ENCODE assay signal across 31 cellular contexts in the genomic region with DNA sequence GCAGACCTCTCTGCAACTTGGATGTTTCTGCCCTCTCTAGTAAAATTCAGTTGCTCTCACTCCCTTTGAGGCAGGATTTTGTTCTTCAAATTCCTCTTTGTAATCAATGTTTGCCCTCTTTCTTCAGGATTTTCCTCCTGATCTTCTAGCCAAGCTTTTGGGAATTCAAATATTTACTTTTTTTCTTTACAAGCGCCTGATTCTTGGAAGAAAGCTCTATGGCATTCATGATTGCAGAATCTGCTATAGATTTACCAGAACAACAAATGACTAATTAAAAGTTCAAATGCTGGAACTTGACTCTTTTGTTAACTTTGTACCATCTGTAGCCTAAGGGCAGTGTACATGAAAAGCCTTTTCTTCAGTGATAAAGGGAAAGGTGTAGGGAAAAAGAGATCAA.
"Had no signal": no experiment of that assay in that cellular context is flagged by ENCODE, and none has a peak within 500 bp of the region (broad histone marks: within the 10 kb centered on the region; RNA-seq: fewer than 3 reads in every experiment).

No MANE protein-coding gene starts in this region.

- DNase-seq: activated CD4-positive, alpha-beta memory T cell treated with anti-CD3 and anti-CD28 coated beads, Interleukin-2, amount 10 ng/mL, durations not matched to agents 7 days and 5 days; activated CD4-positive, alpha-beta T cell treated with anti-CD3 and anti-CD28 coated beads for 36 hours; activated CD4-positive, alpha-beta T cell treated with anti-CD3 and anti-CD28 coated beads, Interleukin-2, amount 10 ng/mL, durations not matched to agents 24 days and 14 days; activated CD4-positive, CD25-positive, alpha-beta regulatory T cell; activated CD4-positive, CD25-positive, alpha-beta regulatory T cell treated with anti-CD3 and anti-CD28 coated beads, Interleukin-2, amount 50 U/mL, for 72 hours; activated effector memory CD4-positive, alpha-beta T cell treated with Interleukin-2 at 50 U/mL for 16 hours; activated gamma-delta T cell treated with Interleukin-2 at 50 U/mL for 16 hours; activated naive CD4-positive, alpha-beta T cell treated with anti-CD3 and anti-CD28 coated beads, Interleukin-2, amount 50 U/mL, for 16 hours; activated naive CD4-positive, alpha-beta T cell treated with Interleukin-2 at 50 U/mL for 16 hours; activated T-cell treated with anti-CD3 and anti-CD28 coated beads, Interleukin-2, amount 50 U/mL, for 4 hours; amniotic stem cell; anterior cingulate cortex; caudate nucleus; cortex of kidney; dermis blood vessel endothelial cell; effector CD4-positive, alpha-beta T cell; effector memory CD8-positive, alpha-beta T cell; esophagus squamous epithelium; foreskin melanocyte; T-helper 1 cell; T-helper 17 cell; T1000 had no signal

- H3K4me1 ChIP-seq: gastroesophageal sphincter had no signal

- H3K4me3 ChIP-seq: esophagus squamous epithelium, gastroesophageal sphincter had no signal

- H3K9me3 Mint-ChIP-seq: activated CD4-positive, alpha-beta T cell treated with anti-CD3 and anti-CD28 coated beads, Interleukin-2, amount 10 ng/mL, durations not matched to agents 24 days and 14 days; activated T-helper 17 cell treated with anti-CD3 and anti-CD28 coated beads, Interleukin-2, amount 50 U/mL, for 72 hours had no signal

- FAIRE-seq: astrocyte, colon, endometrium, endothelial cell of umbilical vein had no signal

- ATAC-seq: activated CD4-positive, alpha-beta T cell treated with anti-CD3 and anti-CD28 coated beads for 36 hours; activated T-cell treated with anti-CD3 and anti-CD28 coated beads, Interleukin-2, amount 50 U/mL, for 4 hours; activated T-helper 17 cell treated with anti-CD3 and anti-CD28 coated beads, Interleukin-2, amount 50 U/mL, for 72 hours; effector memory CD8-positive, alpha-beta T cell; gastroesophageal sphincter; T-helper 17 cell had no signal

- H3K27me3 ChIP-seq: esophagus squamous epithelium, gastroesophageal sphincter had no signal

- H3K9me3 ChIP-seq: esophagus squamous epithelium, gastroesophageal sphincter had no signal

- H3K4me3 Mint-ChIP-seq: activated CD4-positive, alpha-beta memory T cell treated with anti-CD3 and anti-CD28 coated beads, Interleukin-2, amount 10 ng/mL, durations not matched to agents 7 days and 5 days; activated CD4-positive, alpha-beta T cell treated with anti-CD3 and anti-CD28 coated beads for 36 hours; activated CD4-positive, alpha-beta T cell treated with anti-CD3 and anti-CD28 coated beads, Interleukin-2, amount 10 ng/mL, durations not matched to agents 24 days and 14 days; activated naive CD8-positive, alpha-beta T cell; activated T-cell treated with anti-CD3 and anti-CD28 coated beads, Interleukin-2, amount 50 U/mL, for 4 hours; activated T-helper 17 cell treated with anti-CD3 and anti-CD28 coated beads, Interleukin-2, amount 50 U/mL, for 72 hours; effector memory CD8-positive, alpha-beta T cell; T-helper 17 cell; T-helper 2 cell treated with Interferon-gamma antibody and Interleukin-4, amounts not matched to agents 5 μg/mL and 100 μg/mL, for 36 hours had no signal

- H3K27me3 Mint-ChIP-seq: activated CD4-positive, alpha-beta memory T cell treated with anti-CD3 and anti-CD28 coated beads, Interleukin-2, amount 10 ng/mL, durations not matched to agents 7 days and 5 days; activated CD4-positive, alpha-beta T cell treated with anti-CD3 and anti-CD28 coated beads for 36 hours; activated CD4-positive, alpha-beta T cell treated with anti-CD3 and anti-CD28 coated beads, Interleukin-2, amount 10 ng/mL, durations not matched to agents 24 days and 14 days; activated T-helper 17 cell treated with anti-CD3 and anti-CD28 coated beads, Interleukin-2, amount 50 U/mL, for 72 hours; effector memory CD8-positive, alpha-beta T cell; T-helper 17 cell had no signal

- H3K27ac Mint-ChIP-seq: activated CD4-positive, alpha-beta memory T cell treated with anti-CD3 and anti-CD28 coated beads, Interleukin-2, amount 10 ng/mL, durations not matched to agents 7 days and 5 days; activated CD4-positive, alpha-beta T cell treated with anti-CD3 and anti-CD28 coated beads for 36 hours; activated CD4-positive, alpha-beta T cell treated with anti-CD3 and anti-CD28 coated beads, Interleukin-2, amount 10 ng/mL, durations not matched to agents 24 days and 14 days; activated naive CD8-positive, alpha-beta T cell; activated T-helper 17 cell treated with anti-CD3 and anti-CD28 coated beads, Interleukin-2, amount 50 U/mL, for 72 hours; effector memory CD8-positive, alpha-beta T cell; T-helper 17 cell; T-helper 2 cell treated with Interferon-gamma antibody and Interleukin-4, amounts not matched to agents 5 μg/mL and 100 μg/mL, for 36 hours had no signal

- H3K36me3 Mint-ChIP-seq: activated naive CD8-positive, alpha-beta T cell had no signal

- H3K27ac ChIP-seq: epithelial cell of prostate, esophagus squamous epithelium, gastroesophageal sphincter had no signal

- H3K36me3 ChIP-seq: esophagus squamous epithelium, gastroesophageal sphincter had no signal

- H3K4me1 Mint-ChIP-seq: activated CD4-positive, alpha-beta memory T cell treated with anti-CD3 and anti-CD28 coated beads, Interleukin-2, amount 10 ng/mL, durations not matched to agents 7 days and 5 days; activated CD4-positive, alpha-beta T cell treated with anti-CD3 and anti-CD28 coated beads for 36 hours; activated CD4-positive, alpha-beta T cell treated with anti-CD3 and anti-CD28 coated beads, Interleukin-2, amount 10 ng/mL, durations not matched to agents 24 days and 14 days; activated T-helper 17 cell treated with anti-CD3 and anti-CD28 coated beads, Interleukin-2, amount 50 U/mL, for 72 hours; T-helper 17 cell had no signal
